In the genomic region with DNA sequence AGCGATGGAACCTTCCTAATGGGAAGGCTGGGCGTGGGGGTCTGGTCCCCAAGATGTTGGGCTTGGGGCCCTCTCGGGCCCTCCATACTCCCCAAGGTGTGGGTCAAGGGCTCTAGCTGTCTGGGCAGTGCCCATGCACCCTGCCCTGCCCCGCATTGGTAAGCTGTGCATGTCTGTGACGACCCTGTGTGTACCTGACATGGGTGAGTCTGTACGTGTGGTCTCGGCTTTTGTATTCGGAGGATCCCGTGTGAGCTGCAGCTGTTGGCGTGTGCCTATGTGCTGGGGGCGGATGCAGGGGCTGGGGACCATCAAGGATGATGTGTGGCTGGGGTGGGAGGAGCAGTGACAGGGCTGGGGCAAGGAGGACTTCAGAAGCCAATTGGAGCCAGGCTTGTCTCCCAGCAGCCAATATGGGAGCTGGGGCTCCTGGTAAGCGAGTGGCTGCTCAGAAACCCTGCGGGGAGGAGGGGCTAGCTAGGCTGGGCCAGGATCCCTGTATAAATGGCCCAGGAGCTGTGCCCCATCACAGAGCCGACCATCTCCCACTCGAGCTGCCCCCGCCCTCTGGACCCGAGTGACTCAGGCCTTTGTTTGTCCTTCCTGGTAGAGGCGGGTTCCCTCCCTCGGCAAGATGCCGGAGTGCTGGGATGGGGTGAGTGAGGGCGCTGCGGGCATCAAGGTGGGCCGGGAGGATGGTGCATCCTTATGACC, we compare ENCODE assay signal across 8 cellular contexts. TPM values are rescaled to one million over a fixed set of nuclear protein-coding genes. Genes with fewer than 3 reads are reported as not detected.
A peak's percentile ranks its signal among the peaks of the same experiment; 100 is the strongest.
DNase-seq lines count a peak whose midpoint lies in the region; ATAC-seq and TF ChIP-seq lines count a peak whose summit lies in the region.

NDRG4 (plus strand) TSS at position 529 of the 714 bp plus-strand sequence; CDS start at position 635, 106 bp downstream.

- peak within 1 kb of the TSS; percentile 68 for H3K9ac ChIP-seq in IMR-90 (ENCODE audit: low read depth, low read length)

- H3K9me3 ChIP-seq in BE2C (no peaks in the 10 kb centered on the region), IMR-90 (ENCODE audit: control insufficient read depth, insufficient read depth, low read length) (no peaks in the 10 kb centered on the region), SJSA1 (replicated peaks) (no peaks in the 10 kb centered on the region)

- H2AK9ac ChIP-seq in IMR-90 (replicated peaks; ENCODE audit: low read depth, low read length, poor library complexity), result peak within 1 kb of the TSS; percentile 89

- intact Hi-C loops in IMR-90 (cut with micrococcal nuclease), result no loop called here

- no peaks in the 10 kb centered on the region for H4K20me1 ChIP-seq in IMR-90 (ENCODE audit: insufficient read depth, low read length)

- no peak for TF ChIP-seq RAD21 in IMR-90 (IDR thresholded peaks at IDR 0.05; ENCODE audit: low read length)

- peak within 1 kb of the TSS; percentile 79 for H3K4me2 ChIP-seq in IMR-90 (ENCODE audit: low read depth, low read length)

- H3K27me3 ChIP-seq in BE2C, result no peaks in the 10 kb centered on the region
- H3K27me3 ChIP-seq in IMR-90 (ENCODE audit: control insufficient read depth, insufficient read depth, low read length), result no peaks in the 10 kb centered on the region; the same call in 1 of the 2 replicates
- no peaks in the 10 kb centered on the region for H3K27me3 ChIP-seq in SJSA1 (replicated peaks)

- dilution Hi-C loops in IMR-90 (cut with HindIII; ENCODE audit: low sequenced_read_pairs, unreplicated experiment), result no loop called here

- peaks cover 4% of the 10 kb centered on the region; the same call in 1 of the 2 replicates for H3K9me1 ChIP-seq in IMR-90 (ENCODE audit: insufficient read depth, low read length)

- H3K4me1 ChIP-seq in BE2C, result peaks cover 18% of the 10 kb centered on the region
- peaks cover 13% of the 10 kb centered on the region; the same call in 1 of the 2 replicates for H3K4me1 ChIP-seq in IMR-90 (ENCODE audit: control insufficient read depth, insufficient read depth, low read length)
- peaks cover 18% of the 10 kb centered on the region for H3K4me1 ChIP-seq in SJSA1 (replicated peaks)

- CTCF ChIA-PET in IMR-90 (lab: Yijun Ruan, JAX), result interaction anchor here (0.6 to 0.7 kb wide), 2 partner anchors 11 to 12 kb away, joined by 3 read pairs; no protein-coding TSS in a partner anchor

- no peak within 1 kb of the TSS for H2BK15ac ChIP-seq in IMR-90 (ENCODE audit: low read depth, low read length)

- H4K8ac ChIP-seq in IMR-90 (ENCODE audit: low read depth in 2 of 2, low read length in 2 of 2), result peak within 1 kb of the TSS; percentile 50 to 84; a peak in 3 of 4 replicates

- peak within 1 kb of the TSS; percentile 50 for H3K4ac ChIP-seq in IMR-90 (ENCODE audit: low read depth, low read length)

- POLR2A ChIA-PET in IMR-90 (lab: Charles Lee; ENCODE audit: unreplicated experiment), result no interaction called here

- H3K36me3 ChIP-seq in BE2C, result peaks cover 12% of the 10 kb centered on the region
- H3K36me3 ChIP-seq in IMR-90 (ENCODE audit: control insufficient read depth, insufficient read depth, low read length), result 0 out of 2 replicates have a peak, but pooled peaks cover 3% of the 10 kb centered on the region
- no peaks in the 10 kb centered on the region for H3K36me3 ChIP-seq in SJSA1

- H2BK5ac ChIP-seq in IMR-90 (ENCODE audit: low read depth, low read length, poor library complexity, severe bottlenecking), result no peak within 1 kb of the TSS

- H3K4me1 Mint-ChIP-seq in chondrocyte (ENCODE audit: low read depth) (peaks cover 27% of the 10 kb centered on the region), immature natural killer cell (peaks cover 0 to 7% of the 10 kb centered on the region in 2 donors)

- H2AK5ac ChIP-seq in IMR-90 (ENCODE audit: low read depth, low read length), result peak within 1 kb of the TSS; percentile 67

- H3K9me3 Mint-ChIP-seq in chondrocyte (ENCODE audit: low read depth), result no peaks in the 10 kb centered on the region
- no peaks in the 10 kb centered on the region for H3K9me3 Mint-ChIP-seq in immature natural killer cell

- H3K27ac Mint-ChIP-seq in chondrocyte (ENCODE audit: unreplicated experiment) (peak within 1 kb of the TSS; percentile 61), immature natural killer cell (no peak within 1 kb of the TSS)

- H3K79me1 ChIP-seq in IMR-90 (ENCODE audit: low read depth in 1 of 2, low read length in 2 of 2), result 0 out of 4 replicates have a peak, but pooled peaks cover 0 to 7% of the 10 kb centered on the region in 2 experiments

- H3K27ac ChIP-seq in IMR-90 (ENCODE audit: insufficient read depth, low read length) (peak within 1 kb of the TSS; percentile 16; the same call in 1 of the 2 replicates), SJSA1 (no peak within 1 kb of the TSS; the same call in 1 of the 2 replicates), skin epidermis (peak within 1 kb of the TSS in 1 of 21 experiments; percentile 54)

- 0 out of 2 replicates have a peak within 1 kb of the TSS, but pooled peaks have one; percentile 12 for H3K14ac ChIP-seq in IMR-90 (replicated peaks; ENCODE audit: low read depth, low read length)

- ATAC-seq in IMR-90 (ENCODE audit: low read depth) (peak; percentile 86), GM21526 (IDR thresholded peaks at IDR 0.05; ENCODE audit: low FRiP score, unreplicated experiment) (no peak)

- H3K27me3 Mint-ChIP-seq in chondrocyte (ENCODE audit: low read depth) (no peaks in the 10 kb centered on the region), immature natural killer cell (ENCODE audit: low read depth in 3 of 3) (peaks cover 7 to 14% (median 8%) of the 10 kb centered on the region in 3 donors)

- no TSS peak for BruUV-seq in IMR-90 (replicated peaks; lab: Mats Ljungman, UMichigan)

- TF ChIP-seq POLR2A in GM19099 (IDR thresholded peaks at IDR 0.05; ENCODE audit: extremely low read depth, insufficient read length, low read depth) (peak; percentile 25), IMR-90 (IDR thresholded peaks at IDR 0.05; ENCODE audit: low read depth, low read length) (0 out of 2 replicates have a peak, but pooled peaks have one; percentile 58)

- WGBS in IMR-90 (ENCODE audit: extremely low coverage in 2 of 2, insufficient read length in 1 of 2), 2 experiments, result no CpG with 5 or more reads among the region's 23 CpGs

- H3K36me3 Mint-ChIP-seq in chondrocyte (ENCODE audit: low read depth), result no peaks in the 10 kb centered on the region
- no peaks in the 10 kb centered on the region for H3K36me3 Mint-ChIP-seq in immature natural killer cell

- H3K18ac ChIP-seq in IMR-90 (ENCODE audit: low read depth, low read length), result no peak within 1 kb of the TSS

- H2AFZ ChIP-seq in IMR-90 (replicated peaks; ENCODE audit: low read length, poor library complexity), result peak within 1 kb of the TSS; percentile 88

- 0 out of 2 replicates have a peak within 1 kb of the TSS, but pooled peaks have one; percentile 1 for H3K56ac ChIP-seq in IMR-90 (ENCODE audit: extremely low read depth, insufficient read depth, low read length)

- no peak within 1 kb of the TSS for H3K23ac ChIP-seq in IMR-90 (ENCODE audit: low read depth, low read length)

- H2BK20ac ChIP-seq in IMR-90 (ENCODE audit: low read depth, low read length), result no peak within 1 kb of the TSS

- in situ Hi-C loops in IMR-90 (cut with MboI; ENCODE audit: low sequenced_read_pairs), result no loop called here

- no peak within 1 kb of the TSS for H2BK120ac ChIP-seq in IMR-90 (ENCODE audit: low read depth, low read length)

- peak within 1 kb of the TSS; percentile 69; the same call in 1 of the 2 replicates for H4K91ac ChIP-seq in IMR-90 (ENCODE audit: insufficient read depth, low read depth, low read length)

- peak within 1 kb of the TSS; percentile 89 for H3K4me3 ChIP-seq in BE2C (ENCODE audit: low read depth, low read length)
- peak within 1 kb of the TSS; percentile 42 for H3K4me3 ChIP-seq in IMR-90 (ENCODE audit: insufficient read depth, low read depth, low read length)
- H3K4me3 ChIP-seq in SJSA1, result peak within 1 kb of the TSS; percentile 34
- H3K4me3 ChIP-seq in skin epidermis, result peak within 1 kb of the TSS in 5 of 7 experiments; percentile 4 to 39 (median 28)

- DNase-seq in BE2C (peak; percentile 98), IMR-90 (peak; percentile 87), SJSA1 (ENCODE audit: low read depth in 1 of 2, low spot score in 2 of 2) (peak; percentile 71 to 87), chondrocyte (ENCODE audit: low spot score) (peak; percentile 83), immature natural killer cell (peak in 1 of 3 donors; percentile 15)

- TF ChIP-seq CTCF in BE2C (IDR thresholded peaks at IDR 0.05; ENCODE audit: low read depth, low read length) (no peak), IMR-90 (conservative IDR thresholded peaks at IDR 0.05; ENCODE audit: low read depth, low read length) (no peak), chondrocyte (IDR thresholded peaks at IDR 0.05) (no peak)

- H4K5ac ChIP-seq in IMR-90 (ENCODE audit: low read depth, low read length), result no peak within 1 kb of the TSS; the same call in 1 of the 2 replicates

- H3K4me3 Mint-ChIP-seq in chondrocyte (ENCODE audit: unreplicated experiment), result peak within 1 kb of the TSS; percentile 69
- H3K4me3 Mint-ChIP-seq in immature natural killer cell, result peak within 1 kb of the TSS; percentile 23 to 50 (median 25)

TF ChIP-seq in IMR-90, 13 proteins besides CTCF, POLR2A, EP300 and RAD21:
- TF ChIP-seq MAZ (IDR thresholded peaks at IDR 0.05; ENCODE audit: borderline replicate concordance, low read depth, low read length) (peak; percentile 48; the same call in 1 of the 2 replicates), SMC3 (IDR thresholded peaks at IDR 0.05; ENCODE audit: low read depth, low read length) (no peak)

RNA-seq across cellular contexts. Expression of gene NDRG4, which starts in this region (rescaled TPM):
- 108 TPM for polyA plus RNA-seq in BE2C (2012; ENCODE audit: insufficient read depth, insufficient read length, low read depth)
- 9.7 and 10.9 TPM in 2 replicates for total RNA-seq in IMR-90 (2012; rRNA removed)
- polyA plus RNA-seq in IMR-90 (2012; rRNA removed), result 23.5 and 26.5 TPM in 2 replicates
- polyA plus RNA-seq in IMR-90 (2012; cell fraction: cytosol; rRNA removed), result 14.3 and 22.8 TPM in 2 replicates
- 73.2 and 140 TPM in 2 replicates for polyA plus RNA-seq in IMR-90 (2012; cell fraction: nucleus; rRNA removed; ENCODE audit: low replicate concordance)
- total RNA-seq in SJSA1 (2014; rRNA removed; shearing (Covaris generic)), result 6.9 and 9.2 TPM in 2 replicates
- 5.8 to 8.7 TPM (median 6.0 TPM) in 3 replicates for total RNA-seq in chondrocyte
- under 1 TPM in 1 of 3 donors, not detected in 2; 0.18 TPM for polyA plus RNA-seq in immature natural killer cell

Comparison
In these comparisons a context has a peak if more than half of its experiments do, and no peak if none do; other contexts are left out.
1. RNA of gene NDRG4 (polyA plus RNA-seq): 14.3 to 140 TPM in IMR-90; 0.18 TPM in immature natural killer cell; every median in the first group is over 10 times any median in the second.
2. H3K4me3 ChIP-seq: peak in every context shown above with its lines; median percentile 89 in BE2C; 42 in IMR-90; 34 in SJSA1; 28 in skin epidermis.